In genomic region chr6:12348530-12349511, GRCh38 we compare ENCODE assay signal across 1 cellular context.
A peak's percentile ranks its signal among the peaks of the same experiment; 100 is the strongest.
TF ChIP-seq lines count a peak whose summit lies in the region.

No MANE protein-coding gene starts in this region.

TF ChIP-seq in HepG2, 621 proteins besides CTCF, POLR2A, EP300 and RAD21 (continued from another document and continues in another):
- TF ChIP-seq, protein P1, sequence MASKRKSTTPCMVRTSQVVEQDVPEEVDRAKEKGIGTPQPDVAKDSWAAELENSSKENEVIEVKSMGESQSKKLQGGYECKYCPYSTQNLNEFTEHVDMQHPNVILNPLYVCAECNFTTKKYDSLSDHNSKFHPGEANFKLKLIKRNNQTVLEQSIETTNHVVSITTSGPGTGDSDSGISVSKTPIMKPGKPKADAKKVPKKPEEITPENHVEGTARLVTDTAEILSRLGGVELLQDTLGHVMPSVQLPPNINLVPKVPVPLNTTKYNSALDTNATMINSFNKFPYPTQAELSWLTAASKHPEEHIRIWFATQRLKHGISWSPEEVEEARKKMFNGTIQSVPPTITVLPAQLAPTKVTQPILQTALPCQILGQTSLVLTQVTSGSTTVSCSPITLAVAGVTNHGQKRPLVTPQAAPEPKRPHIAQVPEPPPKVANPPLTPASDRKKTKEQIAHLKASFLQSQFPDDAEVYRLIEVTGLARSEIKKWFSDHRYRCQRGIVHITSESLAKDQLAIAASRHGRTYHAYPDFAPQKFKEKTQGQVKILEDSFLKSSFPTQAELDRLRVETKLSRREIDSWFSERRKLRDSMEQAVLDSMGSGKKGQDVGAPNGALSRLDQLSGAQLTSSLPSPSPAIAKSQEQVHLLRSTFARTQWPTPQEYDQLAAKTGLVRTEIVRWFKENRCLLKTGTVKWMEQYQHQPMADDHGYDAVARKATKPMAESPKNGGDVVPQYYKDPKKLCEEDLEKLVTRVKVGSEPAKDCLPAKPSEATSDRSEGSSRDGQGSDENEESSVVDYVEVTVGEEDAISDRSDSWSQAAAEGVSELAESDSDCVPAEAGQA (IDR thresholded peaks at IDR 0.05; ENCODE audit: low read depth): no peak
- TF ChIP-seq, protein P1 (CRISPR knock-in tag; IDR thresholded peaks at IDR 0.05; ENCODE audit: borderline replicate concordance): no peak
- TF ChIP-seq, protein P2, sequence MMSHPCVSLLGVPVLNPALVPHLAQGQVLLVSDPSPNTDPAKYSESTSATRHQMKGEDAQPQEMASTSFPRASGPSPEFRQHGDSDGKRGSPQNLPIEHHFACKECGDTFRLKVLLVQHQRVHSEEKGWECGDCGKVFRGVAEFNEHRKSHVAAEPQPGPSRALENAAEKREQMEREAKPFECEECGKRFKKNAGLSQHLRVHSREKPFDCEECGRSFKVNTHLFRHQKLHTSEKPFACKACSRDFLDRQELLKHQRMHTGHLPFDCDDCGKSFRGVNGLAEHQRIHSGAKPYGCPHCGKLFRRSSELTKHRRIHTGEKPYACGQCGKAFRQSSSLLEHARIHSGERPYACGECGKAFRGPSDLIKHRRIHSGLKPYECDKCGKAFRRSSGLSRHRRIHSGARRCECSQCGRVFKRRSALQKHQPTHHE (CRISPR knock-in tag; IDR thresholded peaks at IDR 0.05; ENCODE audit: borderline replicate concordance): no peak
- TF ChIP-seq REL (CRISPR knock-in tag; conservative IDR thresholded peaks at IDR 0.05): no peak
- TF ChIP-seq, protein P3, sequence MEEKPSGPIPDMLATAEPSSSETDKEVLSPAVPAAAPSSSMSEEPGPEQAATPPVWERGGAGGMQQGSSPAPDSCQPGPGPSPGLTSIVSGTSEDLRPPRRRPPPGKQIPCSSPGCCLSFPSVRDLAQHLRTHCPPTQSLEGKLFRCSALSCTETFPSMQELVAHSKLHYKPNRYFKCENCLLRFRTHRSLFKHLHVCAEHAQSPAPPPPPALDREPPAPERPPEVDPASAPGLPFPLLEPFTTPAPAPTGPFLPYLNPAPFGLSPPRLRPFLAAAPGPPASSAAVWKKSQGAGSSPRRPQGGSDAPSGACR (CRISPR knock-in tag; IDR thresholded peaks at IDR 0.05): no peak
- no peak for TF ChIP-seq ZNF124 (CRISPR knock-in tag; IDR thresholded peaks at IDR 0.05)
- no peak for TF ChIP-seq ZNF530 (CRISPR knock-in tag; IDR thresholded peaks at IDR 0.05; ENCODE audit: low read depth)
- TF ChIP-seq CHD2 (IDR thresholded peaks at IDR 0.05; ENCODE audit: low read depth, low read length): no peak
- TF ChIP-seq HES4 (CRISPR knock-in tag; IDR thresholded peaks at IDR 0.05; ENCODE audit: borderline replicate concordance): no peak
- no peak for TF ChIP-seq U2AF2 (IDR thresholded peaks at IDR 0.05; ENCODE audit: low read depth, low read length)
- TF ChIP-seq KLF13 (CRISPR knock-in tag; IDR thresholded peaks at IDR 0.05): no peak
- TF ChIP-seq NPAS2 (CRISPR knock-in tag; IDR thresholded peaks at IDR 0.05; ENCODE audit: borderline replicate concordance): no peak
- no peak for TF ChIP-seq ZNF710 (CRISPR knock-in tag; IDR thresholded peaks at IDR 0.05; ENCODE audit: borderline replicate concordance)
- TF ChIP-seq TEAD2 (CRISPR knock-in tag; IDR thresholded peaks at IDR 0.05): no peak
- TF ChIP-seq STAG1 (CRISPR knock-in tag; IDR thresholded peaks at IDR 0.05): peak; percentile 24; the same call in 1 of the 2 replicates
- TF ChIP-seq ZNF790 (CRISPR knock-in tag; IDR thresholded peaks at IDR 0.05; ENCODE audit: borderline replicate concordance): no peak
- TF ChIP-seq SP5 (CRISPR knock-in tag; IDR thresholded peaks at IDR 0.05; ENCODE audit: borderline replicate concordance, low read depth): peak; percentile 100
- no peak for TF ChIP-seq NR3C1 (CRISPR knock-in tag; IDR thresholded peaks at IDR 0.05)
- TF ChIP-seq ZNF160 (CRISPR knock-in tag; IDR thresholded peaks at IDR 0.05): no peak
- peak; percentile 46; the same call in 1 of the 2 replicates for TF ChIP-seq GATAD1 (CRISPR knock-in tag; IDR thresholded peaks at IDR 0.05)
- peak; percentile 53; the same call in 1 of the 2 replicates for TF ChIP-seq SMARCE1 (IDR thresholded peaks at IDR 0.05; ENCODE audit: borderline replicate concordance)
- TF ChIP-seq MTF2 (CRISPR knock-in tag; IDR thresholded peaks at IDR 0.05; ENCODE audit: borderline replicate concordance): no peak
- TF ChIP-seq AGO1 (IDR thresholded peaks at IDR 0.05; ENCODE audit: low read depth, low read length, poor library complexity, severe bottlenecking): no peak
- TF ChIP-seq, protein P4, sequence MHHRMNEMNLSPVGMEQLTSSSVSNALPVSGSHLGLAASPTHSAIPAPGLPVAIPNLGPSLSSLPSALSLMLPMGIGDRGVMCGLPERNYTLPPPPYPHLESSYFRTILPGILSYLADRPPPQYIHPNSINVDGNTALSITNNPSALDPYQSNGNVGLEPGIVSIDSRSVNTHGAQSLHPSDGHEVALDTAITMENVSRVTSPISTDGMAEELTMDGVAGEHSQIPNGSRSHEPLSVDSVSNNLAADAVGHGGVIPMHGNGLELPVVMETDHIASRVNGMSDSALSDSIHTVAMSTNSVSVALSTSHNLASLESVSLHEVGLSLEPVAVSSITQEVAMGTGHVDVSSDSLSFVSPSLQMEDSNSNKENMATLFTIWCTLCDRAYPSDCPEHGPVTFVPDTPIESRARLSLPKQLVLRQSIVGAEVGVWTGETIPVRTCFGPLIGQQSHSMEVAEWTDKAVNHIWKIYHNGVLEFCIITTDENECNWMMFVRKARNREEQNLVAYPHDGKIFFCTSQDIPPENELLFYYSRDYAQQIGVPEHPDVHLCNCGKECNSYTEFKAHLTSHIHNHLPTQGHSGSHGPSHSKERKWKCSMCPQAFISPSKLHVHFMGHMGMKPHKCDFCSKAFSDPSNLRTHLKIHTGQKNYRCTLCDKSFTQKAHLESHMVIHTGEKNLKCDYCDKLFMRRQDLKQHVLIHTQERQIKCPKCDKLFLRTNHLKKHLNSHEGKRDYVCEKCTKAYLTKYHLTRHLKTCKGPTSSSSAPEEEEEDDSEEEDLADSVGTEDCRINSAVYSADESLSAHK (CRISPR knock-in tag; IDR thresholded peaks at IDR 0.05; ENCODE audit: borderline replicate concordance): no peak
- no peak for TF ChIP-seq ZFP41 (CRISPR knock-in tag; IDR thresholded peaks at IDR 0.05; ENCODE audit: borderline replicate concordance)
- peak; percentile 27; the same call in 1 of the 2 replicates for TF ChIP-seq RXRA (CRISPR knock-in tag; IDR thresholded peaks at IDR 0.05)
- no peak for TF ChIP-seq ZNF564 (CRISPR knock-in tag; IDR thresholded peaks at IDR 0.05)
- TF ChIP-seq ZNF777 (CRISPR knock-in tag; IDR thresholded peaks at IDR 0.05): no peak
- TF ChIP-seq CENPT (CRISPR knock-in tag; IDR thresholded peaks at IDR 0.05; ENCODE audit: low read depth): no peak
- TF ChIP-seq, protein P5, sequence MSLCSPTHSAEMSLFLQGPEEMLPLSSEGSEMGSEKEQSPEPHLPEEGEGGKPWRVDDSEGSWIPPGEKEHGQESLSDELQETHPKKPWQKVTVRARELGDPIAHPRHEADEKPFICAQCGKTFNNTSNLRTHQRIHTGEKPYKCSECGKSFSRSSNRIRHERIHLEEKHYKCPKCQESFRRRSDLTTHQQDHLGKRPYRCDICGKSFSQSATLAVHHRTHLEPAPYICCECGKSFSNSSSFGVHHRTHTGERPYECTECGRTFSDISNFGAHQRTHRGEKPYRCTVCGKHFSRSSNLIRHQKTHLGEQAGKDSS (CRISPR knock-in tag; IDR thresholded peaks at IDR 0.05; ENCODE audit: borderline replicate concordance, low read depth): no peak
- TF ChIP-seq SMYD3 (CRISPR knock-in tag; IDR thresholded peaks at IDR 0.05): peak; percentile 45; the same call in 1 of the 2 replicates
- no peak for TF ChIP-seq ZNF510 (CRISPR knock-in tag; IDR thresholded peaks at IDR 0.05; ENCODE audit: low read depth)
- TF ChIP-seq ZNF570 (CRISPR knock-in tag; IDR thresholded peaks at IDR 0.05; ENCODE audit: borderline replicate concordance): no peak
- no peak for TF ChIP-seq SP1 (IDR thresholded peaks at IDR 0.05)
- no peak for TF ChIP-seq SP1 (CRISPR knock-in tag; IDR thresholded peaks at IDR 0.05)
- no peak for TF ChIP-seq BHLHE40 (IDR thresholded peaks at IDR 0.05; ENCODE audit: low read length)
- TF ChIP-seq ZFP91 (CRISPR knock-in tag; IDR thresholded peaks at IDR 0.05; ENCODE audit: borderline replicate concordance): no peak
- TF ChIP-seq ZNF772 (CRISPR knock-in tag; IDR thresholded peaks at IDR 0.05): no peak
- no peak for TF ChIP-seq ELF4 (CRISPR knock-in tag; IDR thresholded peaks at IDR 0.05; ENCODE audit: borderline replicate concordance)
- 0 out of 2 replicates have a peak, but pooled peaks have one; percentile 57 for TF ChIP-seq BRD4 (CRISPR knock-in tag; IDR thresholded peaks at IDR 0.05)
- TF ChIP-seq NAIF1 (CRISPR knock-in tag; IDR thresholded peaks at IDR 0.05; ENCODE audit: borderline replicate concordance): no peak
- no peak for TF ChIP-seq ZNF484 (CRISPR knock-in tag; IDR thresholded peaks at IDR 0.05; ENCODE audit: borderline replicate concordance, low read depth)
- TF ChIP-seq AFF4 (CRISPR knock-in tag; IDR thresholded peaks at IDR 0.05): no peak
- TF ChIP-seq DPF2 (CRISPR knock-in tag; IDR thresholded peaks at IDR 0.05; ENCODE audit: borderline replicate concordance, low read depth): peak; percentile 93
- TF ChIP-seq REPIN1 (CRISPR knock-in tag; IDR thresholded peaks at IDR 0.05; ENCODE audit: borderline replicate concordance, low read depth): no peak
- TF ChIP-seq ZNF260 (CRISPR knock-in tag; IDR thresholded peaks at IDR 0.05; ENCODE audit: borderline replicate concordance, low read depth): no peak
- no peak for TF ChIP-seq ZNF713 (CRISPR knock-in tag; IDR thresholded peaks at IDR 0.05)
- no peak for TF ChIP-seq SNAI1 (CRISPR knock-in tag; IDR thresholded peaks at IDR 0.05; ENCODE audit: borderline replicate concordance)
- TF ChIP-seq, protein P6, sequence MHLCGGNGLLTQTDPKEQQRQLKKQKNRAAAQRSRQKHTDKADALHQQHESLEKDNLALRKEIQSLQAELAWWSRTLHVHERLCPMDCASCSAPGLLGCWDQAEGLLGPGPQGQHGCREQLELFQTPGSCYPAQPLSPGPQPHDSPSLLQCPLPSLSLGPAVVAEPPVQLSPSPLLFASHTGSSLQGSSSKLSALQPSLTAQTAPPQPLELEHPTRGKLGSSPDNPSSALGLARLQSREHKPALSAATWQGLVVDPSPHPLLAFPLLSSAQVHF (CRISPR knock-in tag; IDR thresholded peaks at IDR 0.05): no peak
